Comparison of ENCODE assay signal across 1 cellular context in genomic region chr1:75134656-75134938, GRCh38.
TF ChIP-seq lines count a peak whose summit lies in the region.

No MANE protein-coding gene starts in this region.

TF ChIP-seq in K562, 482 proteins besides CTCF, POLR2A, EP300 and RAD21 (continued from another document):
- TF ChIP-seq, protein P1, sequence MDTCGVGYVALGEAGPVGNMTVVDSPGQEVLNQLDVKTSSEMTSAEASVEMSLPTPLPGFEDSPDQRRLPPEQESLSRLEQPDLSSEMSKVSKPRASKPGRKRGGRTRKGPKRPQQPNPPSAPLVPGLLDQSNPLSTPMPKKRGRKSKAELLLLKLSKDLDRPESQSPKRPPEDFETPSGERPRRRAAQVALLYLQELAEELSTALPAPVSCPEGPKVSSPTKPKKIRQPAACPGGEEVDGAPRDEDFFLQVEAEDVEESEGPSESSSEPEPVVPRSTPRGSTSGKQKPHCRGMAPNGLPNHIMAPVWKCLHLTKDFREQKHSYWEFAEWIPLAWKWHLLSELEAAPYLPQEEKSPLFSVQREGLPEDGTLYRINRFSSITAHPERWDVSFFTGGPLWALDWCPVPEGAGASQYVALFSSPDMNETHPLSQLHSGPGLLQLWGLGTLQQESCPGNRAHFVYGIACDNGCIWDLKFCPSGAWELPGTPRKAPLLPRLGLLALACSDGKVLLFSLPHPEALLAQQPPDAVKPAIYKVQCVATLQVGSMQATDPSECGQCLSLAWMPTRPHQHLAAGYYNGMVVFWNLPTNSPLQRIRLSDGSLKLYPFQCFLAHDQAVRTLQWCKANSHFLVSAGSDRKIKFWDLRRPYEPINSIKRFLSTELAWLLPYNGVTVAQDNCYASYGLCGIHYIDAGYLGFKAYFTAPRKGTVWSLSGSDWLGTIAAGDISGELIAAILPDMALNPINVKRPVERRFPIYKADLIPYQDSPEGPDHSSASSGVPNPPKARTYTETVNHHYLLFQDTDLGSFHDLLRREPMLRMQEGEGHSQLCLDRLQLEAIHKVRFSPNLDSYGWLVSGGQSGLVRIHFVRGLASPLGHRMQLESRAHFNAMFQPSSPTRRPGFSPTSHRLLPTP (IDR thresholded peaks at IDR 0.05; ENCODE audit: borderline replicate concordance, extremely low read depth, insufficient read length) = no peak
TF ChIP-seq in K562: peak in this region for 1.
